33 cellular contexts compared by ENCODE assay signal in genomic region chr5:50763356-50763755, GRCh38.
"Had no signal": no experiment of that assay in that cellular context is flagged by ENCODE, and none has a peak within 500 bp of the region (broad histone marks: within the 10 kb centered on the region; RNA-seq: fewer than 3 reads in every experiment).

No MANE protein-coding gene starts in this region.

- ATAC-seq: activated CD8-positive, alpha-beta T cell treated with anti-CD3 and anti-CD28 coated beads for 36 hours; activated T-cell treated with anti-CD3 and anti-CD28 coated beads, Interleukin-2, amount 50 U/mL, for 72 hours; activated T-helper 17 cell treated with anti-CD3 and anti-CD28 coated beads, Interleukin-2, amount 50 U/mL, for 72 hours; Panc1 had no signal

- DNase-seq: activated CD4-positive, alpha-beta T cell treated with anti-CD3 and anti-CD28 coated beads, Interleukin-2, amount 10 ng/mL, durations not matched to agents 24 days and 14 days; activated CD4-positive, alpha-beta T cell treated with anti-CD3 and anti-CD28 coated beads, Interleukin-2, amount 50 U/mL, for 4 hours; activated CD8-positive, alpha-beta T cell treated with anti-CD3 and anti-CD28 coated beads for 36 hours; activated effector memory CD4-positive, alpha-beta T cell treated with anti-CD3 and anti-CD28 coated beads, Interleukin-2, amount 50 U/mL, for 16 hours; activated naive CD4-positive, alpha-beta T cell; activated naive CD4-positive, alpha-beta T cell treated with anti-CD3 and anti-CD28 coated beads, Interleukin-2, amount 50 U/mL, for 16 hours; activated naive CD8-positive, alpha-beta T cell treated with anti-CD3 and anti-CD28 coated beads for 36 hours; activated T-cell treated with anti-CD3 and anti-CD28 coated beads, Interleukin-2, amount 50 U/mL, for 1 hour; activated T-cell treated with anti-CD3 and anti-CD28 coated beads, Interleukin-2, amount 50 U/mL, for 72 hours; amniotic stem cell; aorta; brain microvascular endothelial cell; central memory CD4-positive, alpha-beta T cell; Kasumi-1; KG1; MG63; NCI-H1048; NCI-H1105 treated with DMSO at 0.1 percent for 48 hours; NCI-H1436; NCI-H187; NCI-H2029 treated with DMSO at 0.1 percent for 48 hours; NCI-H2171 treated with DMSO at 0.1 percent for 48 hours; NCI-H2227 treated with DMSO at 0.1 percent for 48 hours; NCI-H446; NCI-H510A treated with DMSO at 0.1 percent for 48 hours; SHP77 treated with DMSO at 0.1 percent for 48 hours; SW 1271; T-helper 1 cell; T-helper 2 cell; T-helper 9 cell had no signal

- H3K36me3 ChIP-seq: brain microvascular endothelial cell, MG63 had no signal

- H3K27ac ChIP-seq: brain microvascular endothelial cell, SJSA1 had no signal

- H3K4me1 ChIP-seq: SJSA1 had no signal

- H3K4me3 Mint-ChIP-seq: activated CD4-positive, alpha-beta T cell treated with anti-CD3 and anti-CD28 coated beads, Interleukin-2, amount 10 ng/mL, durations not matched to agents 24 days and 14 days; activated CD8-positive, alpha-beta T cell treated with anti-CD3 and anti-CD28 coated beads for 36 hours; activated naive CD8-positive, alpha-beta T cell treated with anti-CD3 and anti-CD28 coated beads for 36 hours; activated T-cell treated with anti-CD3 and anti-CD28 coated beads, Interleukin-2, amount 50 U/mL, for 72 hours; activated T-helper 17 cell treated with anti-CD3 and anti-CD28 coated beads, Interleukin-2, amount 50 U/mL, for 72 hours had no signal

- H3K9me3 ChIP-seq: MG63, SJSA1 had no signal

- H3K27ac Mint-ChIP-seq: activated CD8-positive, alpha-beta T cell treated with anti-CD3 and anti-CD28 coated beads for 36 hours; activated naive CD8-positive, alpha-beta T cell treated with anti-CD3 and anti-CD28 coated beads for 36 hours; activated T-cell treated with anti-CD3 and anti-CD28 coated beads, Interleukin-2, amount 50 U/mL, for 72 hours; activated T-helper 17 cell treated with anti-CD3 and anti-CD28 coated beads, Interleukin-2, amount 50 U/mL, for 72 hours had no signal

- H3K4me3 ChIP-seq: MG63, SJSA1 had no signal

- H3K9me3 Mint-ChIP-seq: activated CD4-positive, alpha-beta T cell treated with anti-CD3 and anti-CD28 coated beads, Interleukin-2, amount 10 ng/mL, durations not matched to agents 24 days and 14 days; activated CD8-positive, alpha-beta T cell treated with anti-CD3 and anti-CD28 coated beads for 36 hours; activated naive CD8-positive, alpha-beta T cell treated with anti-CD3 and anti-CD28 coated beads for 36 hours; activated T-cell treated with anti-CD3 and anti-CD28 coated beads, Interleukin-2, amount 50 U/mL, for 72 hours; activated T-helper 17 cell treated with anti-CD3 and anti-CD28 coated beads, Interleukin-2, amount 50 U/mL, for 72 hours had no signal

- H3K27me3 Mint-ChIP-seq: activated CD4-positive, alpha-beta T cell treated with anti-CD3 and anti-CD28 coated beads, Interleukin-2, amount 10 ng/mL, durations not matched to agents 24 days and 14 days; activated CD8-positive, alpha-beta T cell treated with anti-CD3 and anti-CD28 coated beads for 36 hours; activated naive CD8-positive, alpha-beta T cell treated with anti-CD3 and anti-CD28 coated beads for 36 hours; activated T-helper 17 cell treated with anti-CD3 and anti-CD28 coated beads, Interleukin-2, amount 50 U/mL, for 72 hours had no signal

- H3K27me3 ChIP-seq: brain microvascular endothelial cell, MG63, SJSA1 had no signal
